In the genomic region with DNA sequence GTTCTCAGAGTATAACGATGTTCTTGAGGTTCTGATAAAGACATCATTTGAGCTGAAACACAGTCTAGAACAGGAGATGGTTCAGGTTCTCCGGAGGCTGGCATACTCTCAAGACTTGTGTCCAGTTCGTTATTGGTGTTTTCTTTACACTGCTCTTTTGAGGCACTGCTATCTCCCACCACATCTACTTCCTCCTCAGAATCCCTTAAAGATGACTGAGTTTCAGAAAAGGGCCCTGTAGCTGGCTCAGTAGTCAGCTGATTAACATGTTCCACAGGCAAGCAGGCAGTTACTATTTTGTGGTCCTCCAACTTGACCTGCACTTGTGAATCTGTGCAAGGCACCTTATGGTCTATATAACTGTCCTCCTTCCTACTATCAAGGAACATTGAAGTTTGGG, we compare ENCODE assay signal across 1 cellular context.
TF ChIP-seq lines count a peak whose summit lies in the region.

No MANE protein-coding gene starts in this region.

TF ChIP-seq in HepG2, 621 proteins besides CTCF, POLR2A, EP300 and RAD21 (continued from another document):
- TF ChIP-seq ARID4A (CRISPR knock-in tag; IDR thresholded peaks at IDR 0.05; ENCODE audit: borderline replicate concordance) (no peak), ZNF704 (CRISPR knock-in tag; IDR thresholded peaks at IDR 0.05; ENCODE audit: borderline replicate concordance) (no peak), ZNF317 (CRISPR knock-in tag; IDR thresholded peaks at IDR 0.05) (no peak), PAX8 (CRISPR knock-in tag; IDR thresholded peaks at IDR 0.05; ENCODE audit: borderline replicate concordance) (no peak), SALL1 (CRISPR knock-in tag; IDR thresholded peaks at IDR 0.05) (no peak), DMTF1 (CRISPR knock-in tag; IDR thresholded peaks at IDR 0.05) (no peak), ZIK1 (CRISPR knock-in tag; IDR thresholded peaks at IDR 0.05; ENCODE audit: borderline replicate concordance, low read depth) (no peak)
- TF ChIP-seq, protein P1, sequence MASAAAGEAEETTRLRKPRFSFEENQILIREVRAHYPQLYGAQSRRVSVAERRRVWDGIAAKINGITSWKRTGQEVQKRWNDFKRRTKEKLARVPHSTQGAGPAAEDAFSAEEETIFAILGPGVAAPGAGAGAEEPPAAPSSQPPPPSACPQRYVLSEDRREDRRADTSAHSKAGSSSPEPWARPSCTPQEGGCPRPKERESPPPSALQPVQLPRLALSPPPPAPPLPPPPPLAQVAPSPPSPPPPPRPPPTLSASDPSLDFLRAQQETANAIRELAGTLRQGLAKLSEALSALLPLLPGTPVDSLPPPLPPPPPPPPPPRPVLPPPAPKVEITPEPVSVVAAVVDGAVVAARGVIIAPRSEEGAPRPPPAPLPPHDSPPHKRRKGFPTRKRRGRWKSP (CRISPR knock-in tag; IDR thresholded peaks at IDR 0.05): no peak
